23 cellular contexts compared by ENCODE assay signal in genomic region chr2:207695293-207695692, GRCh38.
"Had no signal": no experiment of that assay in that cellular context is flagged by ENCODE, and none has a peak within 500 bp of the region (broad histone marks: within the 10 kb centered on the region; RNA-seq: fewer than 3 reads in every experiment).

No MANE protein-coding gene starts in this region.

- H3K4me1 Mint-ChIP-seq: endodermal cell had no signal

- H3K27ac Mint-ChIP-seq: endodermal cell; naive thymus-derived CD4-positive, alpha-beta T cell; stimulated activated naive B cell treated with anti-CD40 and anti-IgM and Interleukin-4, amounts not matched to agents 10 μg/mL and 1 μg/mL and 100 μg/mL, for 72 hours had no signal

- H3K4me1 ChIP-seq: foreskin keratinocyte had no signal

- H3K4me3 ChIP-seq: coronary artery, lung, spleen, stomach, thoracic aorta, transverse colon had no signal

- H3K4me3 Mint-ChIP-seq: endodermal cell; naive thymus-derived CD4-positive, alpha-beta T cell; stimulated activated naive B cell treated with anti-CD40 and anti-IgM and Interleukin-4, amounts not matched to agents 10 μg/mL and 1 μg/mL and 100 μg/mL, for 72 hours had no signal

- H3K9me3 Mint-ChIP-seq: naive thymus-derived CD4-positive, alpha-beta T cell; stimulated activated naive B cell treated with anti-CD40 and anti-IgM and Interleukin-4, amounts not matched to agents 10 μg/mL and 1 μg/mL and 100 μg/mL, for 72 hours had no signal

- H3K27me3 ChIP-seq: foreskin keratinocyte, neutrophil, spleen, stomach, transverse colon had no signal

- H3K27me3 Mint-ChIP-seq: stimulated activated naive B cell treated with anti-CD40 and anti-IgM and Interleukin-4, amounts not matched to agents 10 μg/mL and 1 μg/mL and 100 μg/mL, for 72 hours had no signal

- H3K27ac ChIP-seq: foreskin keratinocyte, neutrophil, spleen, stomach, thoracic aorta, transverse colon had no signal

- H3K36me3 ChIP-seq: neutrophil, spleen, stomach, thoracic aorta, transverse colon had no signal

- H3K9me3 ChIP-seq: neutrophil, spleen, stomach, thoracic aorta, transverse colon had no signal

- H3K36me3 Mint-ChIP-seq: naive thymus-derived CD4-positive, alpha-beta T cell; stimulated activated naive B cell treated with anti-CD40 and anti-IgM and Interleukin-4, amounts not matched to agents 10 μg/mL and 1 μg/mL and 100 μg/mL, for 72 hours had no signal

- DNase-seq: effector CD4-positive, alpha-beta T cell; endodermal cell; erythroblast; foreskin keratinocyte; head of caudate nucleus; hippocampal formation; left colon; left ventricle myocardium superior; mesenchymal stem cell; naive thymus-derived CD4-positive, alpha-beta T cell; right cardiac atrium; spleen; stimulated activated CD4-positive, alpha-beta T cell treated with anti-CD3 and anti-CD28 coated beads, Interleukin-15, amount 100 ng/mL, for 24 hours; stimulated activated CD4-positive, alpha-beta T cell treated with anti-CD3 and anti-CD28 coated beads, Interleukin-1b, Interleukin-23, amount 100 ng/mL, for 48 hours; stimulated activated CD4-positive, alpha-beta T cell treated with anti-CD3 and anti-CD28 coated beads, Interleukin-4, amount 100 ng/mL, for 4 hours; stimulated activated naive B cell treated with anti-CD40 and anti-IgM and Interleukin-4, amounts not matched to agents 10 μg/mL and 1 μg/mL and 100 μg/mL, for 72 hours; stomach; substantia nigra; transverse colon had no signal
